In the genomic region with DNA sequence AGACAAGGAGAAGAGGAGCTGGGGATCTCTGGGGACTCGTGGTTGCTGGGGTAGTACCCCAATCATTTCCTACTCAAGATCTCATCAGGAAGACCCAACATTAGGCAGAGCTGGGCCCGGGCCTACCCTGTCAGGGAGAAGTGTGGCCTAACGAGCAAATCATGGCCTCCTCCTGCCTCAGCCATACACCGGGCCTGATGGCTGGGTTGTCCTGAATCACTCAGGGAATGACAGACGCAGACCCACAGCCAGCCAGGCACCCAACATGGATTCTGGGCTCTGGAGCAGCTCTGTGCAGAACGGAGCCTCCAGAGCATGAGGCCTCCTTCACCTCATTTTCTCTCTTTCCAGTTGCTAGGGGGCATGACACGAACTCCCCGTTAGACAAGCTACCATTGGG, we compare ENCODE assay signal across 30 cellular contexts. TPM values are rescaled to one million over a fixed set of nuclear protein-coding genes. Genes with fewer than 3 reads are reported as not detected.
A peak's percentile ranks its signal among the peaks of the same experiment; 100 is the strongest.
DNase-seq lines count a peak whose midpoint lies in the region; ATAC-seq and TF ChIP-seq lines count a peak whose summit lies in the region.
"Had no signal": no experiment of that assay in that cellular context is flagged by ENCODE, and none has a peak within 500 bp of the region (broad histone marks: within the 10 kb centered on the region; RNA-seq: fewer than 3 reads in every experiment).

No MANE protein-coding gene starts in this region.

- H2BK12ac ChIP-seq in mesenchymal stem cell (ENCODE audit: low read length in 2 of 2) = peak overlapping the region in 1 of 2 experiments; percentile 67

- H3K9me3 Mint-ChIP-seq in activated CD8-positive, alpha-beta memory T cell treated with anti-CD3 and anti-CD28 coated beads, Interleukin-2, amount 10 ng/mL, durations not matched to agents 7 days and 5 days (ENCODE audit: low read depth) = no peaks in the 10 kb centered on the region
- no peaks in the 10 kb centered on the region for H3K9me3 Mint-ChIP-seq in central memory CD8-positive, alpha-beta T cell
- H3K9me3 Mint-ChIP-seq in type B pancreatic cell (no peaks in the 10 kb centered on the region), mesothelial cell of epicardium (no peaks in the 10 kb centered on the region)
- H3K9me3 Mint-ChIP-seq: activated CD8-positive, alpha-beta T cell treated with anti-CD3 and anti-CD28 coated beads for 36 hours; stimulated activated naive CD8-positive, alpha-beta T cell treated with anti-CD3 and anti-CD28 coated beads, Interleukin-15, Interleukin-2, amounts not matched to agents 100 ng/mL and 50 ng/mL, for 24 hours; T-helper 1 cell treated with Interleukin-12 subunit alpha and Interleukin-12 subunit beta and Interleukin-4 antibody, amounts not matched to agents 30 μg/mL and 1 μg/mL, for 36 hours had no signal

- H3K4me3 ChIP-seq in mesenchymal stem cell (ENCODE audit: insufficient read depth in 1 of 2, low read depth in 1 of 2, low read length in 2 of 2) = no peak overlapping the region
- H3K4me3 ChIP-seq: cardiac muscle cell, heart right ventricle, lower lobe of right lung, MG63, SK-N-MC, smooth muscle cell had no signal

- peaks cover 23% of the 10 kb centered on the region for H3K4me1 ChIP-seq in mesenchymal stem cell (ENCODE audit: control insufficient read depth, insufficient read depth, low read depth, low read length)
- H3K4me1 ChIP-seq: lower lobe of right lung, parathyroid adenoma had no signal

- H4K8ac ChIP-seq in mesenchymal stem cell (ENCODE audit: low read length) = no peak overlapping the region

- H2BK120ac ChIP-seq in mesenchymal stem cell (ENCODE audit: low read depth, low read length) = no peak overlapping the region

- H3K27me3 Mint-ChIP-seq in activated CD8-positive, alpha-beta memory T cell treated with anti-CD3 and anti-CD28 coated beads, Interleukin-2, amount 10 ng/mL, durations not matched to agents 7 days and 5 days = peaks cover 4% of the 10 kb centered on the region
- no peaks in the 10 kb centered on the region for H3K27me3 Mint-ChIP-seq in central memory CD8-positive, alpha-beta T cell
- H3K27me3 Mint-ChIP-seq in type B pancreatic cell (no peaks in the 10 kb centered on the region), mesothelial cell of epicardium (ENCODE audit: low read depth) (peaks cover 7% of the 10 kb centered on the region)
- H3K27me3 Mint-ChIP-seq: activated CD8-positive, alpha-beta T cell treated with anti-CD3 and anti-CD28 coated beads for 36 hours had no signal

- no peak overlapping the region for H3K4ac ChIP-seq in mesenchymal stem cell (ENCODE audit: low read depth in 1 of 2, low read length in 2 of 2)

- peak overlapping the region in 1 of 2 experiments; percentile 42 for H3K18ac ChIP-seq in mesenchymal stem cell (ENCODE audit: low read depth in 1 of 2, low read length in 2 of 2)

- no peak overlapping the region for H3K27ac Mint-ChIP-seq in activated CD8-positive, alpha-beta memory T cell treated with anti-CD3 and anti-CD28 coated beads, Interleukin-2, amount 10 ng/mL, durations not matched to agents 7 days and 5 days
- H3K27ac Mint-ChIP-seq in central memory CD8-positive, alpha-beta T cell (ENCODE audit: low read depth) = peak overlapping the region; percentile 10
- no peak overlapping the region for H3K27ac Mint-ChIP-seq in type B pancreatic cell
- no peak overlapping the region for H3K27ac Mint-ChIP-seq in mesothelial cell of epicardium
- H3K27ac Mint-ChIP-seq: activated CD8-positive, alpha-beta T cell treated with anti-CD3 and anti-CD28 coated beads for 36 hours; stimulated activated naive CD8-positive, alpha-beta T cell treated with anti-CD3 and anti-CD28 coated beads, Interleukin-15, Interleukin-2, amounts not matched to agents 100 ng/mL and 50 ng/mL, for 24 hours; T-helper 1 cell treated with Interleukin-12 subunit alpha and Interleukin-12 subunit beta and Interleukin-4 antibody, amounts not matched to agents 30 μg/mL and 1 μg/mL, for 36 hours had no signal

- peaks cover 5% of the 10 kb centered on the region for H3K4me1 Mint-ChIP-seq in activated CD8-positive, alpha-beta memory T cell treated with anti-CD3 and anti-CD28 coated beads, Interleukin-2, amount 10 ng/mL, durations not matched to agents 7 days and 5 days
- H3K4me1 Mint-ChIP-seq in central memory CD8-positive, alpha-beta T cell = no peaks in the 10 kb centered on the region
- no peaks in the 10 kb centered on the region for H3K4me1 Mint-ChIP-seq in type B pancreatic cell (ENCODE audit: unreplicated experiment)
- no peaks in the 10 kb centered on the region for H3K4me1 Mint-ChIP-seq in mesothelial cell of epicardium

- H3K27ac ChIP-seq in mesenchymal stem cell (ENCODE audit: low read length, poor library complexity, severe bottlenecking) = no peak overlapping the region
- H3K27ac ChIP-seq: 22Rv1, C4-2B, cardiac muscle cell, heart right ventricle, lower lobe of right lung, parathyroid adenoma, SK-N-MC had no signal

- H2AK5ac ChIP-seq in mesenchymal stem cell (ENCODE audit: low read length, severe bottlenecking) = no peak overlapping the region

- no peak for TF ChIP-seq CTCF in type B pancreatic cell (conservative IDR thresholded peaks at IDR 0.05)
- no peak for TF ChIP-seq CTCF in mesothelial cell of epicardium (IDR thresholded peaks at IDR 0.05; ENCODE audit: unreplicated experiment)

- H3K4me2 ChIP-seq in mesenchymal stem cell (ENCODE audit: low read length, poor library complexity, severe bottlenecking) = no peak overlapping the region
- H3K4me2 ChIP-seq: smooth muscle cell had no signal

- peaks cover 0 to 71% of the 10 kb centered on the region in 2 experiments for H3K36me3 ChIP-seq in mesenchymal stem cell (ENCODE audit: control insufficient read depth in 1 of 2, insufficient read depth in 2 of 2, low read depth in 1 of 2, low read length in 2 of 2)
- H3K36me3 ChIP-seq: cardiac muscle cell, heart right ventricle, lower lobe of right lung had no signal

- peak; percentile 22 for DNase-seq in activated CD8-positive, alpha-beta memory T cell treated with anti-CD3 and anti-CD28 coated beads, Interleukin-2, amount 10 ng/mL, durations not matched to agents 7 days and 5 days
- DNase-seq in activated CD8-positive, alpha-beta memory T cell treated with anti-CD3 and anti-CD28 coated beads for 24 hours = no peak
- peak in 1 of 2 donors; percentile 7 for DNase-seq in central memory CD8-positive, alpha-beta T cell (ENCODE audit: low spot score in 2 of 2)
- DNase-seq in mesenchymal stem cell (no peak), type B pancreatic cell (ENCODE audit: extremely low spot score, unreplicated experiment) (peak; percentile 50), mesothelial cell of epicardium (ENCODE audit: low spot score in 2 of 2, unreplicated experiment in 2 of 2) (no peak), LoVo (ENCODE audit: low spot score) (no peak)
- DNase-seq: activated CD4-positive, alpha-beta T cell treated with anti-CD3 and anti-CD28 coated beads for 1 hour; activated CD8-positive, alpha-beta T cell treated with anti-CD3 and anti-CD28 coated beads for 36 hours; activated gamma-delta T cell treated with Interleukin-2 at 50 U/mL for 16 hours; dermis blood vessel endothelial cell; foreskin melanocyte; heart right ventricle; KG1; lower lobe of right lung; MG63; NCI-H2029 treated with DMSO at 0.1 percent for 48 hours; NCI-H524 treated with DMSO at 0.1 percent for 48 hours; PC-3; right cardiac atrium had no signal

- ATAC-seq in activated CD8-positive, alpha-beta memory T cell treated with anti-CD3 and anti-CD28 coated beads, Interleukin-2, amount 10 ng/mL, durations not matched to agents 7 days and 5 days = no peak
- no peak for ATAC-seq in central memory CD8-positive, alpha-beta T cell (replicated peaks; ENCODE audit: extremely low read depth, poor library complexity, severe bottlenecking)
- no peak for ATAC-seq in GM18858 (IDR thresholded peaks at IDR 0.05; ENCODE audit: unreplicated experiment)
- ATAC-seq: activated CD8-positive, alpha-beta T cell treated with anti-CD3 and anti-CD28 coated beads for 36 hours; heart right ventricle; lower lobe of right lung; PC-3; right cardiac atrium had no signal

- no peak overlapping the region for H3K4me3 Mint-ChIP-seq in activated CD8-positive, alpha-beta memory T cell treated with anti-CD3 and anti-CD28 coated beads, Interleukin-2, amount 10 ng/mL, durations not matched to agents 7 days and 5 days
- H3K4me3 Mint-ChIP-seq in central memory CD8-positive, alpha-beta T cell = no peak overlapping the region
- H3K4me3 Mint-ChIP-seq in type B pancreatic cell (no peak overlapping the region), mesothelial cell of epicardium (no peak overlapping the region)
- H3K4me3 Mint-ChIP-seq: activated CD8-positive, alpha-beta T cell treated with anti-CD3 and anti-CD28 coated beads for 36 hours; stimulated activated naive CD8-positive, alpha-beta T cell treated with anti-CD3 and anti-CD28 coated beads, Interleukin-15, Interleukin-2, amounts not matched to agents 100 ng/mL and 50 ng/mL, for 24 hours; T-helper 1 cell treated with Interleukin-12 subunit alpha and Interleukin-12 subunit beta and Interleukin-4 antibody, amounts not matched to agents 30 μg/mL and 1 μg/mL, for 36 hours had no signal

- H3K36me3 Mint-ChIP-seq in activated CD8-positive, alpha-beta memory T cell treated with anti-CD3 and anti-CD28 coated beads, Interleukin-2, amount 10 ng/mL, durations not matched to agents 7 days and 5 days = no peaks in the 10 kb centered on the region
- no peaks in the 10 kb centered on the region for H3K36me3 Mint-ChIP-seq in central memory CD8-positive, alpha-beta T cell (ENCODE audit: insufficient read depth)
- H3K36me3 Mint-ChIP-seq in type B pancreatic cell = no peaks in the 10 kb centered on the region
- H3K36me3 Mint-ChIP-seq in mesothelial cell of epicardium = no peaks in the 10 kb centered on the region

- no peak overlapping the region for H2BK15ac ChIP-seq in mesenchymal stem cell (ENCODE audit: low read depth, poor library complexity, severe bottlenecking)

- H2AFZ ChIP-seq in mesenchymal stem cell (ENCODE audit: low read depth, low read length) = no peak overlapping the region
- H2AFZ ChIP-seq: parathyroid adenoma had no signal

- CTCF ChIA-PET in activated CD8-positive, alpha-beta memory T cell treated with anti-CD3 and anti-CD28 coated beads, Interleukin-2, amount 10 ng/mL, durations not matched to agents 7 days and 5 days (lab: Charles Lee) = interaction anchor here (1.2 kb wide), 1 partner anchor 159 kb away, joined by 3 read pairs; no protein-coding TSS in a partner anchor

- no peaks in the 10 kb centered on the region for H3K9me3 ChIP-seq in mesenchymal stem cell (ENCODE audit: control insufficient read depth, low read length)
- H3K9me3 ChIP-seq: heart right ventricle, lower lobe of right lung, MG63 had no signal

- peak overlapping the region; percentile 43 for H4K91ac ChIP-seq in mesenchymal stem cell (ENCODE audit: low read length)

- no peak overlapping the region for H3K9ac ChIP-seq in mesenchymal stem cell (ENCODE audit: low read length)
- H3K9ac ChIP-seq: parathyroid adenoma had no signal

- WGBS in mesenchymal stem cell = 91% methylated on average over 7 of the region's 8 CpGs

- H2BK5ac ChIP-seq in mesenchymal stem cell (ENCODE audit: low read depth, low read length, poor library complexity, severe bottlenecking) = no peak overlapping the region

- H3K14ac ChIP-seq in mesenchymal stem cell (ENCODE audit: low read length in 2 of 2) = peak overlapping the region in 1 of 2 experiments; percentile 81

- peaks cover 0 to 4% of the 10 kb centered on the region in 2 experiments for H3K27me3 ChIP-seq in mesenchymal stem cell (ENCODE audit: control insufficient read depth in 1 of 2, insufficient read depth in 1 of 2, low read length in 2 of 2)
- H3K27me3 ChIP-seq: cardiac muscle cell, heart right ventricle, MG63 had no signal

- peaks cover 34% of the 10 kb centered on the region for H3K79me1 ChIP-seq in mesenchymal stem cell (replicated peaks; ENCODE audit: low read length, poor library complexity, severe bottlenecking)

- H3K23ac ChIP-seq in mesenchymal stem cell (ENCODE audit: low read length in 2 of 2) = no peak overlapping the region

RNA-seq across cellular contexts. Expression of a gene that starts 19.7 kb away (rescaled TPM):
- total RNA-seq in activated CD8-positive, alpha-beta memory T cell treated with anti-CD3 and anti-CD28 coated beads, Interleukin-2, amount 10 ng/mL, durations not matched to agents 7 days and 5 days = under 1 TPM in 1 of 2 experiments, not detected in 1; 0.02 TPM
- polyA plus RNA-seq in mesenchymal stem cell (2013, experiment 1 of 2) = 146 TPM
- 150 TPM for polyA plus RNA-seq in mesenchymal stem cell (2013, experiment 2 of 2)
- total RNA-seq in type B pancreatic cell (ENCODE audit: low replicate concordance) (0.26 and 0.92 TPM in 2 replicates), mesothelial cell of epicardium (2.3 to 3.5 TPM (median 2.7 TPM) in 3 replicates)
- total RNA-seq: PC-3 had no signal
- polyA plus RNA-seq: neural cell had no signal

Comparison
In these comparisons a context has a peak if more than half of its experiments do, and no peak if none do; other contexts are left out.
1. DNase-seq: peak in activated CD8-positive, alpha-beta memory T cell treated with anti-CD3 and anti-CD28 coated beads, Interleukin-2, amount 10 ng/mL, durations not matched to agents 7 days and 5 days (single experiment) and type B pancreatic cell (single experiment); none in activated CD8-positive, alpha-beta memory T cell treated with anti-CD3 and anti-CD28 coated beads for 24 hours (single experiment), mesenchymal stem cell (single experiment), mesothelial cell of epicardium (0 of 2) and LoVo (single experiment).